Comparison of ENCODE assay signal across 17 cellular contexts in the genomic region with DNA sequence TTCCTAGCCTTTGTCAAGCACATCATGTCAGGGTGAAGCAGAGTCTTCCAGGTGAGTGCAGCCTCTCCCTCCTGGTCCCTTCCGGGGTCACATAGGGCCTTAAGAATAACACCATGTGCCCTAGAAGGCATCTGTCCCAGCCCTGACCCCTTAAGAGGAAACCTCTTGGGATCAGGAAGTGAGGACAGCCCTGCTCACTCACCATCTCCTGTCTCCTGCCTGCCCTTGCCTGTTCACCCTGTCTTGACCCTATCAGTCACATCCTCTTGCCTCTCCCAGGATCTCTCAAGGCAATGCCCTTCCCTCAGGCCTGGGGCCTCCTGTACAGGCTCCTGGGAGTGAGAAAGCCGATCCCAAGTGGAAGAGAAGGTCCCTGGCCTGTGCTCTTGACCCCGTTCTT. TPM values are rescaled to one million over a fixed set of nuclear protein-coding genes. Genes with fewer than 3 reads are reported as not detected.
DNase-seq lines count a peak whose midpoint lies in the region; ATAC-seq and TF ChIP-seq lines count a peak whose summit lies in the region.
"Had no signal": no experiment of that assay in that cellular context is flagged by ENCODE, and none has a peak within 500 bp of the region (broad histone marks: within the 10 kb centered on the region; RNA-seq: fewer than 3 reads in every experiment).

No MANE protein-coding gene starts in this region.

- ATAC-seq in left lobe of liver (peak; percentile 46), GM19351 (IDR thresholded peaks at IDR 0.05; ENCODE audit: unreplicated experiment) (no peak)
- ATAC-seq: foreskin keratinocyte, WTC11 had no signal

- H3K27me3 ChIP-seq in right atrium auricular region (no peaks in the 10 kb centered on the region), ascending aorta (no peaks in the 10 kb centered on the region)
- H3K27me3 ChIP-seq: foreskin keratinocyte had no signal

- TF ChIP-seq CTCF in right atrium auricular region (IDR thresholded peaks at IDR 0.05) (no peak), ascending aorta (IDR thresholded peaks at IDR 0.05) (no peak)

- peak overlapping the region; percentile 85 to 87 for H3K27ac ChIP-seq in right atrium auricular region
- peak overlapping the region; percentile 92 to 93 for H3K27ac ChIP-seq in ascending aorta
- H3K27ac ChIP-seq: foreskin keratinocyte had no signal

- H3K36me3 ChIP-seq in right atrium auricular region, result peaks cover 44% of the 10 kb centered on the region
- no peaks in the 10 kb centered on the region for H3K36me3 ChIP-seq in ascending aorta

- H3K9me3 ChIP-seq in right atrium auricular region (no peaks in the 10 kb centered on the region), ascending aorta (no peaks in the 10 kb centered on the region)

- intact Hi-C loops in cardiac septum (cut with DNase I), result loop anchor here (5.0 to 10.0 kb wide), 2 partner anchors 36 to 392 kb away; partner anchors contain the start of gene CDC27
- intact Hi-C loops in ascending aorta (cut with DNase I), result loop anchor here (10.0 kb wide), 1 partner anchor 392 kb away; no protein-coding TSS in a partner anchor

- DNase-seq in right atrium auricular region (ENCODE audit: low spot score) (no peak), cardiac septum (ENCODE audit: low spot score) (no peak), ascending aorta (ENCODE audit: low spot score in 2 of 2) (no peak), left lobe of liver (ENCODE audit: low spot score) (no peak), dedifferentiated amniotic fluid mesenchymal stem cell (ENCODE audit: extremely low spot score) (no peak), iPS-NIHi7 (ENCODE audit: extremely low spot score) (no peak), NCI-H2029 treated with DMSO at 0.1 percent for 48 hours (lab: John Stamatoyannopoulos, UW) (no peak)
- DNase-seq: activated gamma-delta T cell; CD8-positive, alpha-beta memory T cell; DND-41; NCI-H1105; nephron progenitor cell; stimulated activated CD4-positive, alpha-beta T cell treated with anti-CD3 and anti-CD28 coated beads, Interleukin-15, amount 100 ng/mL, for 24 hours; T-helper 1 cell had no signal

- H3K4me3 ChIP-seq in right atrium auricular region (no peak overlapping the region), ascending aorta (no peak overlapping the region)

- H3K4me1 ChIP-seq in right atrium auricular region, result peaks cover 0 to 44% of the 10 kb centered on the region in 2 donors
- H3K4me1 ChIP-seq in ascending aorta, result peaks cover 15 to 39% of the 10 kb centered on the region in 2 donors

RNA-seq across cellular contexts. Expression of gene MYL4, which starts 13.9 kb away (rescaled TPM):
- total RNA-seq in right atrium auricular region (1,000 to 10,000 TPM; 3,895 to 5,829 TPM), cardiac septum (113 TPM), ascending aorta (not detected), left lobe of liver (not detected)
- total RNA-seq: CD8-positive, alpha-beta memory T cell; foreskin keratinocyte had no signal

RNA-seq across cellular contexts. Expression of gene ITGB3, which starts 30.6 kb away (rescaled TPM):
- total RNA-seq in right atrium auricular region (10 to 100 TPM in 1 of 2 donors, 1 to 10 TPM in 1; 3.0 to 13.6 TPM), cardiac septum (5.7 TPM), ascending aorta (71.3 TPM), left lobe of liver (5.0 TPM)

RNA-seq across cellular contexts. Expression of gene CDC27, which starts 33.9 kb away (rescaled TPM):
- total RNA-seq in right atrium auricular region (10 to 100 TPM; 39.3 to 46.6 TPM), cardiac septum (81.2 TPM), ascending aorta (112 TPM), left lobe of liver (29.3 TPM)

Comparison
In these comparisons a context has a peak if more than half of its experiments do, and no peak if none do; other contexts are left out.
1. RNA of gene MYL4, which starts 13.9 kb away (total RNA-seq): 3,895 to 5,829 TPM in right atrium auricular region and 113 TPM in cardiac septum (single experiment); not detected in left lobe of liver (single experiment) and not detected in ascending aorta (single experiment); every median in the first group is over 100 times any median in the second.